In the genomic region with DNA sequence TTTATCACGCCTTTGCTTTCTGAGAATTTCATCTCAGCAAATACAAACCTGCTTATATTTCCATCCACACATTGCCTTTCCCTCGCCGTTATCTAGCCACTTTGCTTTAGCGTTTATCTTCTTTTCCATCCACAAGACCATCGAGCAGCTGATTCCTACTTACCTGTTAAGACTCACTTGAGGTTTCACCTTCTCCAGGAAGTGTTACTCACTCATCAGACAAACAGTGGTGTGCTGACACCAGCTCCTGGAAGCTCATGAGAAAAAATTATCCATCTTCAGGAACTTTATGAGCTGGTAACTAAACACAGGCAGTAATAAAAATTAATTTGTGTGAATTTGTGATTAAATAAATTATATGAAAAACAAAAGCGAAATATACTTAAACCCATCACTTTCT, we compare ENCODE assay signal across 1 cellular context.
TF ChIP-seq lines count a peak whose summit lies in the region.

No MANE protein-coding gene starts in this region.

TF ChIP-seq in HepG2, 621 proteins besides CTCF, POLR2A, EP300 and RAD21:
- TF ChIP-seq, protein P1, sequence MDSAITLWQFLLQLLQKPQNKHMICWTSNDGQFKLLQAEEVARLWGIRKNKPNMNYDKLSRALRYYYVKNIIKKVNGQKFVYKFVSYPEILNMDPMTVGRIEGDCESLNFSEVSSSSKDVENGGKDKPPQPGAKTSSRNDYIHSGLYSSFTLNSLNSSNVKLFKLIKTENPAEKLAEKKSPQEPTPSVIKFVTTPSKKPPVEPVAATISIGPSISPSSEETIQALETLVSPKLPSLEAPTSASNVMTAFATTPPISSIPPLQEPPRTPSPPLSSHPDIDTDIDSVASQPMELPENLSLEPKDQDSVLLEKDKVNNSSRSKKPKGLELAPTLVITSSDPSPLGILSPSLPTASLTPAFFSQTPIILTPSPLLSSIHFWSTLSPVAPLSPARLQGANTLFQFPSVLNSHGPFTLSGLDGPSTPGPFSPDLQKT (CRISPR knock-in tag; IDR thresholded peaks at IDR 0.05; ENCODE audit: borderline replicate concordance), result no peak
- TF ChIP-seq HNRNPUL1 (IDR thresholded peaks at IDR 0.05; ENCODE audit: low read depth, low read length), result no peak
- no peak for TF ChIP-seq ZFY (CRISPR knock-in tag; IDR thresholded peaks at IDR 0.05)
- no peak for TF ChIP-seq ZNF225 (CRISPR knock-in tag; IDR thresholded peaks at IDR 0.05)
- TF ChIP-seq, protein P2, sequence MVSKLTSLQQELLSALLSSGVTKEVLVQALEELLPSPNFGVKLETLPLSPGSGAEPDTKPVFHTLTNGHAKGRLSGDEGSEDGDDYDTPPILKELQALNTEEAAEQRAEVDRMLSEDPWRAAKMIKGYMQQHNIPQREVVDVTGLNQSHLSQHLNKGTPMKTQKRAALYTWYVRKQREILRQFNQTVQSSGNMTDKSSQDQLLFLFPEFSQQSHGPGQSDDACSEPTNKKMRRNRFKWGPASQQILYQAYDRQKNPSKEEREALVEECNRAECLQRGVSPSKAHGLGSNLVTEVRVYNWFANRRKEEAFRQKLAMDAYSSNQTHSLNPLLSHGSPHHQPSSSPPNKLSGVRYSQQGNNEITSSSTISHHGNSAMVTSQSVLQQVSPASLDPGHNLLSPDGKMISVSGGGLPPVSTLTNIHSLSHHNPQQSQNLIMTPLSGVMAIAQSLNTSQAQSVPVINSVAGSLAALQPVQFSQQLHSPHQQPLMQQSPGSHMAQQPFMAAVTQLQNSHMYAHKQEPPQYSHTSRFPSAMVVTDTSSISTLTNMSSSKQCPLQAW (CRISPR knock-in tag; IDR thresholded peaks at IDR 0.05), result no peak
- no peak for TF ChIP-seq ZKSCAN5 (CRISPR knock-in tag; IDR thresholded peaks at IDR 0.05)
- TF ChIP-seq NR2C2 (CRISPR knock-in tag; IDR thresholded peaks at IDR 0.05; ENCODE audit: borderline replicate concordance), result no peak
- TF ChIP-seq NR2F2 (IDR thresholded peaks at IDR 0.05; ENCODE audit: borderline replicate concordance, low read depth), result no peak
